1 cellular context compared by ENCODE assay signal in genomic region chr12:111635524-111635923, GRCh38.
A peak's percentile ranks its signal among the peaks of the same experiment; 100 is the strongest.
TF ChIP-seq lines count a peak whose summit lies in the region.

No MANE protein-coding gene starts in this region.

TF ChIP-seq in K562, 482 proteins besides CTCF, POLR2A, EP300 and RAD21 (continued from another document):
- TF ChIP-seq GTF2B (IDR thresholded peaks at IDR 0.05; ENCODE audit: extremely low read depth, insufficient read length) (peak; percentile 42), ZNF263 (CRISPR knock-in tag; IDR thresholded peaks at IDR 0.05; ENCODE audit: borderline replicate concordance) (no peak), CXXC5 (CRISPR knock-in tag; IDR thresholded peaks at IDR 0.05) (0 out of 2 replicates have a peak, but pooled peaks have one; percentile 3), SMARCA4 (IDR thresholded peaks at IDR 0.05) (peak; percentile 53; the same call in 1 of the 2 replicates), ESRRA (IDR thresholded peaks at IDR 0.05; ENCODE audit: borderline replicate concordance, low read depth) (peak; percentile 71; the same call in 1 of the 2 replicates), LEF1 (IDR thresholded peaks at IDR 0.05) (peak; percentile 29; the same call in 1 of the 2 replicates), ZNF395 (CRISPR knock-in tag; IDR thresholded peaks at IDR 0.05) (peak; percentile 25; the same call in 1 of the 2 replicates), BCOR (IDR thresholded peaks at IDR 0.05) (peak; percentile 28; the same call in 1 of the 2 replicates), MLLT1 (IDR thresholded peaks at IDR 0.05) (peak in 1 of 2 experiments; percentile 73; a peak in 2 of 4 replicates), SIN3A (IDR thresholded peaks at IDR 0.05; ENCODE audit: borderline replicate concordance in 2 of 2, control insufficient read depth in 1 of 2, low read depth in 2 of 2, low read length in 2 of 2) (0 out of 4 replicates have a peak, but pooled peaks of 1 of the 2 experiments have one; percentile 7), DPF2 (IDR thresholded peaks at IDR 0.05) (peak; percentile 76), ATF1 (CRISPR knock-in tag; IDR thresholded peaks at IDR 0.05) (no peak), ATF1 (tag; IDR thresholded peaks at IDR 0.05) (peak; percentile 48; the same call in 1 of the 2 replicates), GABPB1 (CRISPR knock-in tag; IDR thresholded peaks at IDR 0.05) (0 out of 2 replicates have a peak, but pooled peaks have one; percentile 42), STAT6 (CRISPR knock-in tag; IDR thresholded peaks at IDR 0.05) (no peak), ARID1B (IDR thresholded peaks at IDR 0.05) (peak; percentile 53), CREB1 (IDR thresholded peaks at IDR 0.05) (no peak), CREB1 (CRISPR knock-in tag; IDR thresholded peaks at IDR 0.05) (peak; percentile 26; the same call in 1 of the 2 replicates), CBFA2T3 (IDR thresholded peaks at IDR 0.05) (peak; percentile 76), MAZ (CRISPR knock-in tag; conservative IDR thresholded peaks at IDR 0.05 in 1 of 2, IDR thresholded peaks at IDR 0.05 in 1 of 2) (0 out of 4 replicates have a peak, but pooled peaks of 1 of the 2 experiments have one; percentile 14), PML (IDR thresholded peaks at IDR 0.05; ENCODE audit: low read length) (0 out of 2 replicates have a peak, but pooled peaks have one; percentile 35), CBFB (CRISPR knock-in tag; IDR thresholded peaks at IDR 0.05) (0 out of 2 replicates have a peak, but pooled peaks have one; percentile 36), TAF1 (IDR thresholded peaks at IDR 0.05; ENCODE audit: control insufficient read depth, extremely low read depth, insufficient read depth, low read length, severe bottlenecking) (peak; percentile 54), PKNOX1 (IDR thresholded peaks at IDR 0.05) (peak; percentile 61; the same call in 1 of the 2 replicates), HMBOX1 (IDR thresholded peaks at IDR 0.05) (peak; percentile 76), TBP (optimal IDR thresholded peaks at IDR 0.05; ENCODE audit: low read depth, low read length) (peak; percentile 44), TEAD4 (IDR thresholded peaks at IDR 0.05; ENCODE audit: low read length) (0 out of 2 replicates have a peak, but pooled peaks have one; percentile 22), TEAD4 (CRISPR knock-in tag; IDR thresholded peaks at IDR 0.05; ENCODE audit: borderline replicate concordance) (no peak), HDAC3 (IDR thresholded peaks at IDR 0.05; ENCODE audit: borderline replicate concordance, partially characterized antibody) (no peak), ZC3H8 (IDR thresholded peaks at IDR 0.05) (no peak), KDM5B (IDR thresholded peaks at IDR 0.05; ENCODE audit: insufficient replicate concordance, low read depth, low read length) (peak; percentile 72), MEIS2 (IDR thresholded peaks at IDR 0.05; ENCODE audit: partially characterized antibody) (peak; percentile 78), RCOR1 (IDR thresholded peaks at IDR 0.05; ENCODE audit: borderline replicate concordance in 1 of 2, low read depth in 2 of 2, low read length in 2 of 2) (peak in 1 of 2 experiments; percentile 55; a peak in 2 of 4 replicates)
